Comparison of ENCODE assay signal across 1 cellular context in genomic region chr10:34814228-34815173, GRCh38.
TF ChIP-seq lines count a peak whose summit lies in the region.

No MANE protein-coding gene starts in this region.

TF ChIP-seq in HepG2, 621 proteins besides CTCF, POLR2A, EP300 and RAD21 (continued from another document and continues in another):
- TF ChIP-seq ZBTB40 (IDR thresholded peaks at IDR 0.05) = no peak
- no peak for TF ChIP-seq ZBTB40 (CRISPR knock-in tag; IDR thresholded peaks at IDR 0.05)
- TF ChIP-seq SAFB2 (CRISPR knock-in tag; IDR thresholded peaks at IDR 0.05; ENCODE audit: borderline replicate concordance, low read depth) = no peak
- no peak for TF ChIP-seq ZNF543 (CRISPR knock-in tag; IDR thresholded peaks at IDR 0.05)
- no peak for TF ChIP-seq ZBTB21 (CRISPR knock-in tag; IDR thresholded peaks at IDR 0.05)
- no peak for TF ChIP-seq ZBTB38 (CRISPR knock-in tag; IDR thresholded peaks at IDR 0.05)
- TF ChIP-seq ZNF343 (CRISPR knock-in tag; IDR thresholded peaks at IDR 0.05) = no peak
- TF ChIP-seq PHF5A (CRISPR knock-in tag; IDR thresholded peaks at IDR 0.05; ENCODE audit: low read depth, unreplicated experiment) = no peak
- TF ChIP-seq U2AF1 (optimal IDR thresholded peaks at IDR 0.05; ENCODE audit: low read depth, low read length) = no peak
- TF ChIP-seq NFKBIZ (CRISPR knock-in tag; IDR thresholded peaks at IDR 0.05) = no peak
- TF ChIP-seq DDIT3 (CRISPR knock-in tag; IDR thresholded peaks at IDR 0.05) = no peak
- TF ChIP-seq HNF4G (IDR thresholded peaks at IDR 0.05; ENCODE audit: borderline replicate concordance, low read depth, low read length) = no peak
- TF ChIP-seq HNF4G (CRISPR knock-in tag; IDR thresholded peaks at IDR 0.05; ENCODE audit: borderline replicate concordance, low read depth) = no peak
- no peak for TF ChIP-seq ATF6 (CRISPR knock-in tag; conservative IDR thresholded peaks at IDR 0.05)
- TF ChIP-seq JUND (CRISPR knock-in tag; IDR thresholded peaks at IDR 0.05) = no peak
- no peak for TF ChIP-seq NCOA5 (CRISPR knock-in tag; IDR thresholded peaks at IDR 0.05)
- no peak for TF ChIP-seq TFE3 (CRISPR knock-in tag; IDR thresholded peaks at IDR 0.05)
- TF ChIP-seq ZBTB7A (CRISPR knock-in tag; IDR thresholded peaks at IDR 0.05) = peak; percentile 55; the same call in 1 of the 2 replicates
- TF ChIP-seq PPARG (CRISPR knock-in tag; conservative IDR thresholded peaks at IDR 0.05) = no peak
- no peak for TF ChIP-seq ZNF614 (CRISPR knock-in tag; IDR thresholded peaks at IDR 0.05; ENCODE audit: borderline replicate concordance)
- no peak for TF ChIP-seq ZNF597 (CRISPR knock-in tag; IDR thresholded peaks at IDR 0.05)
- TF ChIP-seq ZNF556 (CRISPR knock-in tag; IDR thresholded peaks at IDR 0.05; ENCODE audit: borderline replicate concordance) = 0 out of 2 replicates have a peak, but pooled peaks have one; percentile 27
- no peak for TF ChIP-seq SNAPC4 (CRISPR knock-in tag; IDR thresholded peaks at IDR 0.05)
- TF ChIP-seq MLLT10 (CRISPR knock-in tag; IDR thresholded peaks at IDR 0.05) = no peak
- no peak for TF ChIP-seq ZNF577 (CRISPR knock-in tag; IDR thresholded peaks at IDR 0.05; ENCODE audit: borderline replicate concordance, low read depth)
- no peak for TF ChIP-seq ZMAT5 (CRISPR knock-in tag; IDR thresholded peaks at IDR 0.05; ENCODE audit: borderline replicate concordance, low read depth)
- TF ChIP-seq SMYD3 (CRISPR knock-in tag; IDR thresholded peaks at IDR 0.05) = no peak
- no peak for TF ChIP-seq HOXD1 (CRISPR knock-in tag; IDR thresholded peaks at IDR 0.05)
- TF ChIP-seq EZH2 (conservative IDR thresholded peaks at IDR 0.05; ENCODE audit: low read depth, low read length) = no peak
- TF ChIP-seq TBP (CRISPR knock-in tag; IDR thresholded peaks at IDR 0.05) = no peak
- TF ChIP-seq FLYWCH1 (CRISPR knock-in tag; IDR thresholded peaks at IDR 0.05) = peak; percentile 78; the same call in 1 of the 2 replicates
- peak; percentile 33 for TF ChIP-seq AGO1 (IDR thresholded peaks at IDR 0.05; ENCODE audit: low read depth, low read length, poor library complexity, severe bottlenecking)
- no peak for TF ChIP-seq ZNF143 (CRISPR knock-in tag; IDR thresholded peaks at IDR 0.05)
- no peak for TF ChIP-seq TAF15 (IDR thresholded peaks at IDR 0.05; ENCODE audit: low read depth, low read length, poor library complexity, severe bottlenecking)
- no peak for TF ChIP-seq ZBTB46 (CRISPR knock-in tag; IDR thresholded peaks at IDR 0.05; ENCODE audit: borderline replicate concordance)
- TF ChIP-seq GTF3A (CRISPR knock-in tag; conservative IDR thresholded peaks at IDR 0.05) = no peak
- no peak for TF ChIP-seq KDM3A (CRISPR knock-in tag; IDR thresholded peaks at IDR 0.05; ENCODE audit: low read depth)
- TF ChIP-seq PCBP1 (IDR thresholded peaks at IDR 0.05; ENCODE audit: borderline replicate concordance, low read depth, low read length) = no peak
- TF ChIP-seq SRY (CRISPR knock-in tag; IDR thresholded peaks at IDR 0.05) = 0 out of 2 replicates have a peak, but pooled peaks have one; percentile 48
- no peak for TF ChIP-seq NR2C2 (CRISPR knock-in tag; IDR thresholded peaks at IDR 0.05; ENCODE audit: borderline replicate concordance)
- TF ChIP-seq ARID2 (CRISPR knock-in tag; IDR thresholded peaks at IDR 0.05; ENCODE audit: borderline replicate concordance) = no peak
- no peak for TF ChIP-seq SRSF4 (IDR thresholded peaks at IDR 0.05; ENCODE audit: low read depth, low read length, poor library complexity, severe bottlenecking)
